9 cellular contexts compared by ENCODE assay signal in genomic region chr18:27605107-27605834, GRCh38.
DNase-seq lines count a peak whose midpoint lies in the region; ATAC-seq, FAIRE-seq and TF ChIP-seq lines count a peak whose summit lies in the region.
"Had no signal": no experiment of that assay in that cellular context is flagged by ENCODE, and none has a peak within 500 bp of the region (broad histone marks: within the 10 kb centered on the region; RNA-seq: fewer than 3 reads in every experiment).

No MANE protein-coding gene starts in this region.

- H3K23me2 ChIP-seq in H1 (ENCODE audit: low read depth, low read length), result no peaks in the 10 kb centered on the region

- H2AK5ac ChIP-seq in H1 (ENCODE audit: low read depth, low read length), result no peak overlapping the region

- TF ChIP-seq CTCF in MM.1S (IDR thresholded peaks at IDR 0.05; ENCODE audit: low read length) (peak; percentile 80), H1 (IDR thresholded peaks at IDR 0.05; ENCODE audit: control extremely low read depth in 1 of 3, insufficient read depth in 1 of 3, low read depth in 1 of 3, low read length in 3 of 3) (peak; percentile 29 to 91 (median 79)), lung (IDR thresholded peaks at IDR 0.05; ENCODE audit: control extremely low read depth, extremely low read depth) (peak; percentile 45), uterus (IDR thresholded peaks at IDR 0.05) (peak; percentile 44 to 50 (median 46))

- no peak overlapping the region for H3K18ac ChIP-seq in H1 (ENCODE audit: extremely low read depth, low read length)

- peak; percentile 69 for ATAC-seq in HG02571 (IDR thresholded peaks at IDR 0.05; ENCODE audit: unreplicated experiment)
- peak; percentile 84 for ATAC-seq in lung (ENCODE audit: insufficient read depth, low FRiP score)

- H3K27ac ChIP-seq in MM.1S (ENCODE audit: low read length) (no peak overlapping the region), H1 (ENCODE audit: low read depth, low read length) (no peak overlapping the region), lung (ENCODE audit: low read depth in 1 of 2, low read length in 1 of 2) (no peak overlapping the region), uterus (no peak overlapping the region)
- H3K27ac ChIP-seq: skin epidermis had no signal

- H4K5ac ChIP-seq in H1 (ENCODE audit: insufficient read length, low read depth, low read length), result no peak overlapping the region

- no peak overlapping the region for H2BK15ac ChIP-seq in H1 (ENCODE audit: low read length)

- no peak overlapping the region for H2BK120ac ChIP-seq in H1 (replicated peaks; ENCODE audit: low read depth, low read length)

- intact Hi-C loops in uterus (cut with DNase I; ENCODE audit: low total_unique reads), result no loop called here

- H3K36me3 ChIP-seq in MM.1S (replicated peaks; ENCODE audit: insufficient read depth, low read length) (no peaks in the 10 kb centered on the region), H1 (ENCODE audit: control insufficient read depth in 2 of 4, insufficient read depth in 4 of 4, low read length in 3 of 4) (no peaks in the 10 kb centered on the region), lung (ENCODE audit: control insufficient read depth in 2 of 2, insufficient read depth in 2 of 2, low read length in 2 of 2) (no peaks in the 10 kb centered on the region), uterus (no peaks in the 10 kb centered on the region)

- H3K4me2 ChIP-seq in MM.1S (ENCODE audit: low read depth, low read length), result no peak overlapping the region
- H3K4me2 ChIP-seq in H1 (ENCODE audit: insufficient read depth in 1 of 2, low read depth in 2 of 2, low read length in 2 of 2), result no peak overlapping the region

- H3K56ac ChIP-seq in H1 (replicated peaks; ENCODE audit: insufficient read length, low read depth, low read length), result no peak overlapping the region

- H2AFZ ChIP-seq in MM.1S (ENCODE audit: low read length) (no peak overlapping the region), H1 (ENCODE audit: low read length) (no peak overlapping the region)

- H3K9me2 ChIP-seq in MM.1S (replicated peaks; ENCODE audit: insufficient read depth, low read length), result no peaks in the 10 kb centered on the region

- WGBS in H1 (ENCODE audit: extremely low coverage in 1 of 2, insufficient coverage in 1 of 2, insufficient read length in 1 of 2, insufficient replicate concordance in 2 of 2, low coverage in 1 of 2, low lambda C conversion rate in 2 of 2, missing lambda C conversion rate in 1 of 2), 2 experiments, result 49% methylated on average over 5 of the region's 5 CpGs; no CpG with 5 or more reads in 1 of the 2 experiments
- 26 to 31% methylated on average over 5 of the region's 5 CpGs for WGBS in lung, 2 donors

- H3K4ac ChIP-seq in H1 (replicated peaks; ENCODE audit: insufficient read length, low read depth, low read length), result no peak overlapping the region

- H3K27me3 ChIP-seq in MM.1S (replicated peaks; ENCODE audit: insufficient read depth, low read length) (no peaks in the 10 kb centered on the region), H1 (replicated peaks in 1 of 4; ENCODE audit: control insufficient read depth in 3 of 4, extremely low read depth in 1 of 4, insufficient read depth in 3 of 4, low read length in 3 of 4) (no peaks in the 10 kb centered on the region), lung (ENCODE audit: control insufficient read depth, insufficient read depth) (no peaks in the 10 kb centered on the region), uterus (no peaks in the 10 kb centered on the region)

- no peak overlapping the region for H3K14ac ChIP-seq in H1 (ENCODE audit: insufficient read length)

- H2BK12ac ChIP-seq in H1 (ENCODE audit: low read depth, low read length), result no peak overlapping the region

- H3K79me2 ChIP-seq in MM.1S (ENCODE audit: low read length) (no peaks in the 10 kb centered on the region), H1 (ENCODE audit: control insufficient read depth in 1 of 2, insufficient read depth in 2 of 2, low read length in 2 of 2) (no peaks in the 10 kb centered on the region)

- H3K4me3 ChIP-seq in MM.1S (ENCODE audit: low read length) (no peak overlapping the region), H1 (ENCODE audit: extremely low read depth in 1 of 4, insufficient read depth in 2 of 4, low read depth in 3 of 4, low read length in 4 of 4) (no peak overlapping the region), lung (no peak overlapping the region), uterus (no peak overlapping the region)
- H3K4me3 ChIP-seq: skin epidermis had no signal

- no peaks in the 10 kb centered on the region for H3K4me1 ChIP-seq in MM.1S (ENCODE audit: low read length)
- H3K4me1 ChIP-seq in H1 (replicated peaks in 1 of 4; ENCODE audit: control insufficient read depth in 3 of 4, insufficient read depth in 4 of 4, low read length in 3 of 4), result peaks cover 0 to 6% (median 3%) of the 10 kb centered on the region in 4 experiments; a peak in 3 of 7 replicates
- H3K4me1 ChIP-seq in lung (ENCODE audit: control insufficient read depth in 2 of 2, insufficient read depth in 2 of 2, low read length in 2 of 2), result no peaks in the 10 kb centered on the region
- H3K4me1 ChIP-seq in uterus, result no peaks in the 10 kb centered on the region

- CTCF ChIA-PET in H1 (lab: Charles Lee; ENCODE audit: partially characterized antibody), result interaction anchor here (0.6 to 9.5 kb wide), 33 partner anchors 9 to 288 kb away, joined by 3 to 194 read pairs (median 5); no protein-coding TSS in a partner anchor

- no peak for TF ChIP-seq EP300 in H1 (IDR thresholded peaks at IDR 0.05; ENCODE audit: borderline replicate concordance in 1 of 2, low read depth in 2 of 2, low read length in 2 of 2)

- peak; percentile 91 to 94 for TF ChIP-seq RAD21 in H1 (IDR thresholded peaks at IDR 0.05 in 1 of 2, conservative IDR thresholded peaks at IDR 0.05 in 1 of 2; ENCODE audit: low read depth in 2 of 2, low read length in 2 of 2)

- no peak overlapping the region for H3K9ac ChIP-seq in MM.1S (ENCODE audit: low read length)
- H3K9ac ChIP-seq in H1 (replicated peaks in 1 of 4; ENCODE audit: extremely low read depth in 1 of 4, low read depth in 3 of 4, low read length in 3 of 4), result no peak overlapping the region

- H4K8ac ChIP-seq in H1 (ENCODE audit: extremely low read depth, insufficient read depth, low read length), result no peak overlapping the region

- TF ChIP-seq POLR2A in H1 (IDR thresholded peaks at IDR 0.05; ENCODE audit: control extremely low read depth in 1 of 2, low read depth in 2 of 2, low read length in 2 of 2) (no peak), uterus (IDR thresholded peaks at IDR 0.05) (no peak)

- H3K23ac ChIP-seq in H1 (ENCODE audit: insufficient read length), result no peak overlapping the region

- H3K79me1 ChIP-seq in H1 (ENCODE audit: low read depth, low read length), result no peaks in the 10 kb centered on the region

- POLR2A ChIA-PET in H1 (lab: Charles Lee; ENCODE audit: partially characterized antibody), result interaction anchor here (0.9 kb wide), 1 partner anchor 145 kb away, joined by 4 read pairs; no protein-coding TSS in a partner anchor

- peak; percentile 12 to 13 for DNase-seq in stimulated activated CD4-positive, alpha-beta T cell treated with anti-CD3 and anti-CD28 coated beads, Interleukin-2, amount 100 ng/mL, for 48 hours
- no peak for DNase-seq in stimulated activated CD4-positive, alpha-beta T cell treated with anti-CD3 and anti-CD28 coated beads, Interleukin-4, amount 100 ng/mL, for 1 hour
- DNase-seq in MM.1S, result peak; percentile 45
- peak; percentile 77 for DNase-seq in RKO (ENCODE audit: low spot score)
- DNase-seq in H1 (ENCODE audit: low read depth in 1 of 2, low spot score in 2 of 2), result peak in 1 of 2 experiments; percentile 62
- DNase-seq in lung (ENCODE audit: low spot score), result peak; percentile 43
- peak; percentile 15 to 18 for DNase-seq in uterus

- no peaks in the 10 kb centered on the region for H4K20me1 ChIP-seq in MM.1S (ENCODE audit: insufficient read depth, low read length)
- no peaks in the 10 kb centered on the region for H4K20me1 ChIP-seq in H1 (replicated peaks in 1 of 2; ENCODE audit: control insufficient read depth in 1 of 2, insufficient read depth in 2 of 2, low read length in 2 of 2)

- H2BK20ac ChIP-seq in H1 (ENCODE audit: low read length), result no peak overlapping the region

- H2BK5ac ChIP-seq in H1 (ENCODE audit: low read depth, low read length), result no peak overlapping the region

- H3K9me3 ChIP-seq in MM.1S (replicated peaks; ENCODE audit: insufficient read depth, low read length) (no peaks in the 10 kb centered on the region), H1 (ENCODE audit: insufficient read depth in 2 of 2, low read depth in 1 of 2, low read length in 1 of 2) (0 out of 4 replicates have a peak, but pooled peaks cover 0 to 5% of the 10 kb centered on the region in 2 experiments), lung (ENCODE audit: control insufficient read depth in 2 of 2, insufficient read depth in 1 of 2, low read length in 1 of 2) (peaks cover 0 to 3% of the 10 kb centered on the region in 2 donors), uterus (no peaks in the 10 kb centered on the region)

- no peak overlapping the region for H4K91ac ChIP-seq in H1 (replicated peaks; ENCODE audit: insufficient read length, low read length)

- H3F3A ChIP-seq in MM.1S (ENCODE audit: insufficient read depth, low read length), result no peaks in the 10 kb centered on the region

- peak; percentile 99 for FAIRE-seq in H1 (lab: Jason Lieb, UNC)

TF ChIP-seq in H1, 55 proteins besides CTCF, POLR2A, EP300 and RAD21:
- TF ChIP-seq TEAD4 (IDR thresholded peaks at IDR 0.05; ENCODE audit: low read depth, low read length) (0 out of 2 replicates have a peak, but pooled peaks have one; percentile 34), RXRA (IDR thresholded peaks at IDR 0.05; ENCODE audit: insufficient read depth, low read depth, low read length) (no peak), CHD2 (IDR thresholded peaks at IDR 0.05; ENCODE audit: low read length) (no peak), SUZ12 (IDR thresholded peaks at IDR 0.05; ENCODE audit: low read length) (no peak), EGR1 (IDR thresholded peaks at IDR 0.05; ENCODE audit: borderline replicate concordance, low read depth, low read length) (0 out of 2 replicates have a peak, but pooled peaks have one; percentile 30), TAF1 (IDR thresholded peaks at IDR 0.05; ENCODE audit: low read depth, low read length) (no peak), EZH2 (IDR thresholded peaks at IDR 0.05; ENCODE audit: low read depth, low read length, severe bottlenecking) (no peak)
